In genomic region chr7:23055582-23056178, GRCh38 we compare ENCODE assay signal across 8 cellular contexts. TPM values are rescaled to one million over a fixed set of nuclear protein-coding genes. Genes with fewer than 3 reads are reported as not detected.
DNase-seq lines count a peak whose midpoint lies in the region; ATAC-seq, FAIRE-seq and TF ChIP-seq lines count a peak whose summit lies in the region.

No MANE protein-coding gene starts in this region.

- H3K4me1 ChIP-seq in keratinocyte (ENCODE audit: control insufficient read depth, extremely low read depth, insufficient read depth, low read length): no peaks in the 10 kb centered on the region

- no peaks in the 10 kb centered on the region for H4K20me1 ChIP-seq in keratinocyte (ENCODE audit: control insufficient read depth, extremely low read depth, insufficient read depth, low read length)

- ATAC-seq in GM21717 (IDR thresholded peaks at IDR 0.05; ENCODE audit: unreplicated experiment): no peak

- no peak overlapping the region for H3K9ac ChIP-seq in keratinocyte (ENCODE audit: control insufficient read depth, extremely low read depth, insufficient read depth, low read length)

- POLR2A ChIA-PET in HEK293T (lab: Yijun Ruan, JAX): no interaction called here

- H3K9me3 ChIP-seq in keratinocyte (ENCODE audit: control insufficient read depth, low read depth, low read length): no peaks in the 10 kb centered on the region

- no peak overlapping the region for H3K4me2 ChIP-seq in keratinocyte (ENCODE audit: control insufficient read depth, extremely low read depth, insufficient read depth, low read depth, low read length)

- H3K27me3 ChIP-seq in keratinocyte (ENCODE audit: control insufficient read depth, extremely low read depth, insufficient read depth, low read length): no peaks in the 10 kb centered on the region

- TF ChIP-seq CTCF in keratinocyte (optimal IDR thresholded peaks at IDR 0.05 in 1 of 3, IDR thresholded peaks at IDR 0.05 in 1 of 3, conservative IDR thresholded peaks at IDR 0.05 in 1 of 3; ENCODE audit: extremely low read depth in 1 of 3, insufficient read depth in 2 of 3, low read length in 3 of 3): peak; percentile 80 to 92 (median 86)

- FAIRE-seq in keratinocyte (lab: Jason Lieb, UNC): peak; percentile 91

- H3K36me3 ChIP-seq in keratinocyte (ENCODE audit: control insufficient read depth in 2 of 2, extremely low read depth in 1 of 2, insufficient read depth in 2 of 2, low read length in 2 of 2): no peaks in the 10 kb centered on the region

- DNase-seq in GM04504 (ENCODE audit: low read depth) (peak; percentile 40), HEK293T (ENCODE audit: extremely low spot score) (peak; percentile 65), NCI-H1694 (lab: John Stamatoyannopoulos, UW) (peak; percentile 64), T-helper 22 cell (ENCODE audit: low read depth) (peak; percentile 18), T47D (ENCODE audit: low read depth in 1 of 2, low spot score in 1 of 2) (peak; percentile 36 to 73), keratinocyte (ENCODE audit: low read depth, low spot score) (peak; percentile 17)
- DNase-seq in stimulated activated CD4-positive, alpha-beta T cell treated with anti-CD3 and anti-CD28 coated beads, Interleukin-4, amount 100 ng/mL, for 24 hours: peak; percentile 69

- in situ Hi-C loops in T47D (cut with HindIII; ENCODE audit: low pct_unique_long_range_greater_than_20kb, low sequenced_read_pairs): no loop called here

- CTCF ChIA-PET in HEK293T (lab: Yijun Ruan, JAX): interaction anchor here (0.5 to 2.1 kb wide), 8 partner anchors 12 to 495 kb away, joined by 3 to 16 read pairs (median 4); no protein-coding TSS in a partner anchor

- no peak overlapping the region for H3K27ac ChIP-seq in keratinocyte (ENCODE audit: control insufficient read depth, insufficient read depth, low read length)

- no peak overlapping the region for H2AFZ ChIP-seq in keratinocyte (ENCODE audit: control insufficient read depth, low read length)

- H3K9me1 ChIP-seq in keratinocyte (ENCODE audit: control insufficient read depth, extremely low read depth, insufficient read depth, low read length): no peaks in the 10 kb centered on the region

- no peak overlapping the region for H3K4me3 ChIP-seq in keratinocyte (ENCODE audit: control insufficient read depth in 2 of 3, extremely low read depth in 1 of 3, insufficient read depth in 2 of 3, low read depth in 1 of 3, low read length in 3 of 3)

- no peaks in the 10 kb centered on the region for H3K79me2 ChIP-seq in keratinocyte (ENCODE audit: control insufficient read depth, insufficient read depth, low read length)

- dilution Hi-C loops in keratinocyte (cut with MboI; ENCODE audit: extremely low pct_ligation_motif_present, low sequenced_read_pairs): no loop called here

TF ChIP-seq in HEK293T, 16 proteins besides CTCF, POLR2A, EP300 and RAD21:
- TF ChIP-seq CTBP1 (IDR thresholded peaks at IDR 0.05; ENCODE audit: borderline replicate concordance) (no peak), FOXM1 (IDR thresholded peaks at IDR 0.05; ENCODE audit: borderline replicate concordance) (no peak), SUZ12 (IDR thresholded peaks at IDR 0.05) (no peak), SP1 (IDR thresholded peaks at IDR 0.05) (no peak), NFRKB (IDR thresholded peaks at IDR 0.05) (no peak), TARDBP (IDR thresholded peaks at IDR 0.05) (no peak), PKNOX1 (IDR thresholded peaks at IDR 0.05) (peak; percentile 68)

RNA-seq across cellular contexts. Expression of gene HYCC1, which starts 41.8 kb away (rescaled TPM):
- 17.1 to 35.8 TPM (median 31.7 TPM) in 3 replicates for polyA plus RNA-seq in keratinocyte
- 31.2 TPM for polyA plus RNA-seq in keratinocyte (2011; ENCODE audit: low read depth)
- polyA plus RNA-seq in keratinocyte (2011; cell fraction: cytosol; rRNA removed): 14.8 and 25.2 TPM in 2 replicates
- polyA plus RNA-seq in keratinocyte (2011; cell fraction: nucleus; rRNA removed): 26.0 and 35.9 TPM in 2 replicates
- 9.5 and 29.2 TPM in 2 replicates for polyA plus RNA-seq in keratinocyte (2012; ENCODE audit: low replicate concordance)
- 12.9 to 40.9 TPM (median 22.2 TPM) in 3 replicates for polyA minus RNA-seq in keratinocyte
- 29.7 TPM for polyA minus RNA-seq in keratinocyte (2011; cell fraction: cytosol; rRNA and poly(A)+ RNA removed)
- 20.7 and 42.2 TPM in 2 replicates for polyA minus RNA-seq in keratinocyte (2011; cell fraction: nucleus; rRNA and poly(A)+ RNA removed)

RNA-seq across cellular contexts. Expression of gene KLHL7, which starts 49.9 kb away (rescaled TPM):
- polyA plus RNA-seq in keratinocyte: 28.3 to 43.1 TPM (median 30.0 TPM) in 3 replicates
- 48.4 TPM for polyA plus RNA-seq in keratinocyte (2011; ENCODE audit: low read depth)
- polyA plus RNA-seq in keratinocyte (2011; cell fraction: cytosol; rRNA removed): 28.3 and 49.9 TPM in 2 replicates
- 29.9 and 37.8 TPM in 2 replicates for polyA plus RNA-seq in keratinocyte (2011; cell fraction: nucleus; rRNA removed)
- 27.0 and 27.9 TPM in 2 replicates for polyA plus RNA-seq in keratinocyte (2012; ENCODE audit: low replicate concordance)
- 11.1 to 34.9 TPM (median 16.9 TPM) in 3 replicates for polyA minus RNA-seq in keratinocyte
- polyA minus RNA-seq in keratinocyte (2011; cell fraction: cytosol; rRNA and poly(A)+ RNA removed): 43.0 TPM
- 24.9 and 43.0 TPM in 2 replicates for polyA minus RNA-seq in keratinocyte (2011; cell fraction: nucleus; rRNA and poly(A)+ RNA removed)

Comparison
In these comparisons a context has a peak if more than half of its experiments do, and no peak if none do; other contexts are left out.
1. DNase-seq: peak in every context shown above with its lines; median percentile 69 in stimulated activated CD4-positive, alpha-beta T cell treated with anti-CD3 and anti-CD28 coated beads, Interleukin-4, amount 100 ng/mL, for 24 hours; 65 in HEK293T; 64 in NCI-H1694; 54 in T47D; 40 in GM04504; 18 in T-helper 22 cell; 17 in keratinocyte.